22 cellular contexts compared by ENCODE assay signal in the genomic region with DNA sequence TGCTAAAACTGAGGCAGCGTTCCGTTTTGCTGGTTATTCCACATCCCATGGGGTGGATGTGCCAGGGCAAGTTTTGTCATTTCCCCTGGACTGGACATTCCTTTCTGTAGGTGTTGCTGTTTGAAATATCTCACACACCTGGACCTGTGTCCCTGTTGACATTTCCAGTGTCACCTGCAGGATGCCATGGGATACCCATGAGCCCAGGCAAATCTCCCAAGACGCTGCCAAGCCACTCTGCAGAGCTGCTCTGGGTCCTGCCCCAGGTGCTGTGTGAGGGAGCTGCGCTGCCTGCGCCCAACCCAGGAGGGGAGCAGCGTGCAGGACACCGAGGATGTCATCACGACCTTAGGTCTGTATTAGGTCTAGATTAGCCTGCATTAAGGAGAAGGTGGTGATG.
"Had no signal": no experiment of that assay in that cellular context is flagged by ENCODE, and none has a peak within 500 bp of the region (broad histone marks: within the 10 kb centered on the region; RNA-seq: fewer than 3 reads in every experiment).

No MANE protein-coding gene starts in this region.

- H3K27ac ChIP-seq: heart left ventricle, left lung, right atrium auricular region, right lobe of liver, tibial nerve, upper lobe of left lung had no signal

- FAIRE-seq: keratinocyte had no signal

- H3K9me3 ChIP-seq: heart left ventricle, left lung, mucosa of descending colon, right atrium auricular region, right lobe of liver, tibial nerve, upper lobe of left lung had no signal

- H3K4me2 ChIP-seq: smooth muscle cell had no signal

- DNase-seq: heart left ventricle; hypothalamus; kidney glomerular epithelial cell; left cardiac atrium; midbrain; mucosa of descending colon; nucleus accumbens; right lobe of liver; stimulated activated CD4-positive, alpha-beta T cell treated with anti-CD3 and anti-CD28 coated beads, Interleukin-1b, Interleukin-23, amount 100 ng/mL, for 48 hours; stimulated activated CD4-positive, alpha-beta T cell treated with anti-CD3 and anti-CD28 coated beads, Interleukin-2, amount 100 ng/mL, for 48 hours; stimulated activated CD4-positive, alpha-beta T cell treated with anti-CD3 and anti-CD28 coated beads, Interleukin-4, amount 100 ng/mL, for 4 hours; stimulated activated CD8-positive, alpha-beta memory T cell treated with anti-CD3 and anti-CD28 coated beads, Interleukin-4, amount 100 ng/mL, for 48 hours; stimulated activated naive CD4-positive, alpha-beta T cell treated with Interleukin-2 at 50 U/mL for 16 hours; stimulated activated naive CD8-positive, alpha-beta T cell treated with anti-CD3 and anti-CD28 coated beads, Interleukin-15, amount 100 ng/mL, for 72 hours; substantia nigra; upper lobe of left lung had no signal

- H3K4me3 ChIP-seq: heart left ventricle, left lung, lung, mucosa of descending colon, right atrium auricular region, right lobe of liver, smooth muscle cell, tibial nerve, upper lobe of left lung had no signal

- H3K27me3 ChIP-seq: heart left ventricle, left lung, right atrium auricular region, right lobe of liver, tibial nerve, upper lobe of left lung had no signal

- H3K36me3 ChIP-seq: heart left ventricle, left lung, right atrium auricular region, right lobe of liver, upper lobe of left lung had no signal
